In genomic region chr1:156160744-156161181, GRCh38 we compare ENCODE assay signal across 8 cellular contexts. TPM values are rescaled to one million over a fixed set of nuclear protein-coding genes. Genes with fewer than 3 reads are reported as not detected.
DNase-seq lines count a peak whose midpoint lies in the region; ATAC-seq and TF ChIP-seq lines count a peak whose summit lies in the region.

No MANE protein-coding gene starts in this region.

- TF ChIP-seq CTCF in GM12865 (IDR thresholded peaks at IDR 0.05; ENCODE audit: insufficient read depth, low read depth, low read length, missing control alignments): no peak
- TF ChIP-seq CTCF in gastrocnemius medialis (IDR thresholded peaks at IDR 0.05 in 4 of 5, conservative IDR thresholded peaks at IDR 0.05 in 1 of 5): no peak

- ATAC-seq in T-helper 17 cell (peak; percentile 64), gastrocnemius medialis (peak; percentile 85 to 86), HG02885 (IDR thresholded peaks at IDR 0.05; ENCODE audit: poor library complexity, unreplicated experiment) (no peak), GM21515 (IDR thresholded peaks at IDR 0.05; ENCODE audit: unreplicated experiment) (no peak), HG02678 (IDR thresholded peaks at IDR 0.05; ENCODE audit: unreplicated experiment) (no peak)

- in situ Hi-C loops in gastrocnemius medialis (cut with MboI; ENCODE audit: low sequenced_read_pairs in 4 of 4): no loop called here

- peak overlapping the region; percentile 95 for H3K4me3 Mint-ChIP-seq in T-helper 17 cell

- H3K4me3 ChIP-seq in GM12865 (ENCODE audit: low read depth, low read length) (no peak overlapping the region), gastrocnemius medialis (peak overlapping the region; percentile 56 to 80 (median 62))

- peaks cover 29% of the 10 kb centered on the region for H3K4me1 Mint-ChIP-seq in T-helper 17 cell

- peak; percentile 28 to 45 for TF ChIP-seq POLR2A in gastrocnemius medialis (IDR thresholded peaks at IDR 0.05)

- H3K9me3 ChIP-seq in T-helper 17 cell (ENCODE audit: control insufficient read depth, low read length, poor library complexity, severe bottlenecking) (no peaks in the 10 kb centered on the region), gastrocnemius medialis (no peaks in the 10 kb centered on the region)

- no peaks in the 10 kb centered on the region for H3K27me3 Mint-ChIP-seq in T-helper 17 cell

- H3K27ac ChIP-seq in gastrocnemius medialis: peak overlapping the region; percentile 93 to 97 (median 94)

- DNase-seq in GM12865 (ENCODE audit: low read depth) (peak; percentile 7), T-helper 17 cell (peak in 2 of 3 donors; percentile 57 to 66), anterior cingulate cortex (lab: John Stamatoyannopoulos, UW) (peak in 51 of 58 donors; percentile 11 to 83 (median 61)), hypothalamus (lab: John Stamatoyannopoulos, UW) (peak in 46 of 51 donors; percentile 20 to 89 (median 66)), gastrocnemius medialis (peak; percentile 84 to 91)

- H3K4me1 ChIP-seq in gastrocnemius medialis: peaks cover 10 to 18% of the 10 kb centered on the region in 2 donors

- H3K36me3 ChIP-seq in gastrocnemius medialis: no peaks in the 10 kb centered on the region

- H3K36me3 Mint-ChIP-seq in T-helper 17 cell (ENCODE audit: low read depth): no peaks in the 10 kb centered on the region

- intact Hi-C loops in gastrocnemius medialis (cut with DNase I; ENCODE audit: low total_unique reads): loop anchor here (1.0 to 10.0 kb wide), 3 partner anchors 34 to 306 kb away; partner anchors contain the start of genes GON4L, PMF1, SLC25A44 and SYT11

- H3K27ac Mint-ChIP-seq in T-helper 17 cell: peak overlapping the region; percentile 87

- H3K27me3 ChIP-seq in gastrocnemius medialis: no peaks in the 10 kb centered on the region

RNA-seq across cellular contexts. Expression of gene SEMA4A, which starts 7.4 kb away (rescaled TPM):
- total RNA-seq in T-helper 17 cell (10 to 100 TPM; 21.7 to 58.1 TPM), gastrocnemius medialis (1 to 10 TPM in 2 of 4 donors, under 1 TPM in 2; 0.29 to 2.4 (median 1.2) TPM)

RNA-seq across cellular contexts. Expression of gene SLC25A44, which starts 33.1 kb away (rescaled TPM):
- total RNA-seq in T-helper 17 cell (10 to 100 TPM; 14.4 to 21.6 TPM), gastrocnemius medialis (10 to 100 TPM in 3 of 4 donors, 1 to 10 TPM in 1; 9.2 to 19.5 (median 18.5) TPM)

RNA-seq across cellular contexts. Expression of gene LMNA, which starts 46.3 kb away (rescaled TPM):
- total RNA-seq in T-helper 17 cell (1,000 to 10,000 TPM in 1 of 2 donors, 100 to 1,000 TPM in 1; 919 to 1,908 TPM), gastrocnemius medialis (100 to 1,000 TPM; 143 to 244 (median 220) TPM)

RNA-seq across cellular contexts. Expression of gene PMF1, which starts 52.0 kb away (rescaled TPM):
- total RNA-seq in T-helper 17 cell (10 to 100 TPM; 59.1 to 73.2 TPM), gastrocnemius medialis (100 to 1,000 TPM in 2 of 4 donors, 10 to 100 TPM in 2; 73.3 to 119 (median 89.9) TPM)

Comparison
In these comparisons a context has a peak if more than half of its experiments do, and no peak if none do; other contexts are left out.
1. DNase-seq: peak in every context shown above with its lines; median percentile 88 in gastrocnemius medialis; 66 in hypothalamus; 62 in T-helper 17 cell; 61 in anterior cingulate cortex; 7 in GM12865.
2. ATAC-seq: peak in T-helper 17 cell (single experiment) and gastrocnemius medialis (2 of 2); none in HG02885 (single experiment), GM21515 (single experiment) and HG02678 (single experiment).
3. RNA of gene SEMA4A, which starts 7.4 kb away (total RNA-seq): 21.7 to 58.1 TPM in T-helper 17 cell; 0.29 to 2.4 TPM in gastrocnemius medialis; every median in the first group is over 4 times any median in the second.